Comparison of ENCODE assay signal across 8 cellular contexts in the genomic region with DNA sequence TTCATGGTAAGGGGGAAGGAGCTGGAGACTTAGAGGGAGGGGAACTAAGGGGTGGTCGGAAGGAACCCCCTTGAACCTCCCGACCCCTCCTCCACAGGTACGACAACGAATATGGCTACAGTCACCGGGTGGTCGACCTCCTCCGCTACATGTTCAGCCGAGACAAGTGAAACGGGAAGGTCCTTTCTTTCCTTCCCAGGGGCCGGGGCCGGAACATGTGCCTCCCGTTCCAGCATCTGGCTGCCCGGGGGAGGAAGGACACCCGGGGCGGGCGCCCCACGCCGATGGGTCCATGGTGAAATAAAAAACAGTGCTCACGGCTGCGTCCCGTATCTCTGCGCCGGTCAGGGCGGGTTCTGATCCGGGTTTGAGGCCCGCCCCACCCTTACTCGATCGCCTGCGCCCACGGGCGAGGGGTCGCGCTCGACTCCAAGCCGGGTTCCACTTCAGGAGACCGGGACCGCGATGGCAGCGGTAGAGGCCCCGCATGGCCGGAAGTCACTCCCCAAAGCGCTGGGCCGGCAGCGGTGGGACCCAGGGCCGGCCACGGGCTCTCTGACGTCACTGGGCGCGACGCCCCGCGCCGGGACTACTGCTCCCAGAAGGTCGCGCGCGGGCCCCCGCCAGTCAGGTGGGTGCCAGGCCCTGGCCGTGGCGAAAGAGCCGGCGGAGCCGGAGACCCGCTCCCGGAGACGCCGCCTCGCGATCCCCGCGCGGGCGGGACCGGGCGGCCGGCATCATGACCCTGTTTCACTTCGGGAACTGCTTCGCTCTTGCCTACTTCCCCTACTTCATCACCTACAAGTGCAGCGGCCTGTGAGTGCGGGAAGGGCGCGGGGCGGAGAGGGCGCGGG. TPM values are rescaled to one million over a fixed set of nuclear protein-coding genes. Genes with fewer than 3 reads are reported as not detected.
DNase-seq lines count a peak whose midpoint lies in the region; ATAC-seq and TF ChIP-seq lines count a peak whose summit lies in the region.

A gene with protein sequence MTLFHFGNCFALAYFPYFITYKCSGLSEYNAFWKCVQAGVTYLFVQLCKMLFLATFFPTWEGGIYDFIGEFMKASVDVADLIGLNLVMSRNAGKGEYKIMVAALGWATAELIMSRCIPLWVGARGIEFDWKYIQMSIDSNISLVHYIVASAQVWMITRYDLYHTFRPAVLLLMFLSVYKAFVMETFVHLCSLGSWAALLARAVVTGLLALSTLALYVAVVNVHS (plus strand): TSS at position 626 of the 854 bp plus-strand sequence. CDS start 114 bp downstream, at position 740.

- TF ChIP-seq CTCF in GM12875 (IDR thresholded peaks at IDR 0.05; ENCODE audit: borderline replicate concordance, insufficient read depth, low read depth, low read length): no peak
- peak in 1 of 4 experiments; percentile 37 for TF ChIP-seq CTCF in uterus (IDR thresholded peaks at IDR 0.05)

- ATAC-seq in HG02798 (IDR thresholded peaks at IDR 0.05; ENCODE audit: poor library complexity, unreplicated experiment): peak; percentile 84
- ATAC-seq in right cardiac atrium: peak; percentile 98

- intact Hi-C loops in T-helper 2 cell treated with Interferon-gamma antibody and Interleukin-4, amounts not matched to agents 100 ng/mL and 5 ng/mL, for 36 hours (cut with micrococcal nuclease): loop anchor here (2.0 to 5.0 kb wide), 5 partner anchors 102 to 276 kb away; partner anchors contain the start of genes COX6B1, KMT2B and USF2
- intact Hi-C loops in right cardiac atrium (cut with DNase I): no loop called here
- intact Hi-C loops in uterus (cut with DNase I; ENCODE audit: low total_unique reads): loop anchor here (10.0 kb wide), 1 partner anchor 170 kb away; the partner anchor contains the start of gene KMT2B

- H3K27ac ChIP-seq in right cardiac atrium (ENCODE audit: low read length) (peak within 1 kb of the TSS; percentile 65), rectal smooth muscle tissue (ENCODE audit: low read depth, low read length) (peak within 1 kb of the TSS; percentile 82), uterus (peak within 1 kb of the TSS; percentile 62 to 82)

- DNase-seq in NCI-H1694 treated with DMSO at 0.1 percent for 48 hours (lab: John Stamatoyannopoulos, UW) (peak; percentile 72), anterior cingulate cortex (lab: John Stamatoyannopoulos, UW) (peak; percentile 39 to 93 (median 83)), right cardiac atrium (peak; percentile 97 to 99 (median 98)), uterus (peak; percentile 91 to 93)

- no peaks in the 10 kb centered on the region for H3K27me3 ChIP-seq in right cardiac atrium (ENCODE audit: control insufficient read depth, insufficient read depth)
- no peaks in the 10 kb centered on the region for H3K27me3 ChIP-seq in rectal smooth muscle tissue (ENCODE audit: control insufficient read depth, insufficient read depth, low read length)
- H3K27me3 ChIP-seq in uterus: no peaks in the 10 kb centered on the region

- TF ChIP-seq POLR2A in uterus (IDR thresholded peaks at IDR 0.05): peak; percentile 27 to 62

- H3K4me1 ChIP-seq in right cardiac atrium (ENCODE audit: control insufficient read depth, insufficient read depth, low read length) (peaks cover 7% of the 10 kb centered on the region), rectal smooth muscle tissue (ENCODE audit: control insufficient read depth, insufficient read depth, low read length) (peaks cover 14% of the 10 kb centered on the region), uterus (peaks cover 0 to 15% of the 10 kb centered on the region in 2 donors)

- H3K4me3 ChIP-seq in GM12875 (ENCODE audit: low read depth, low read length) (peak within 1 kb of the TSS; percentile 77), right cardiac atrium (ENCODE audit: low read length) (peak within 1 kb of the TSS; percentile 87), rectal smooth muscle tissue (ENCODE audit: low read length) (peak within 1 kb of the TSS; percentile 92), uterus (peak within 1 kb of the TSS; percentile 66 to 77)

- peak within 1 kb of the TSS; percentile 80 for H3K9ac ChIP-seq in rectal smooth muscle tissue (ENCODE audit: low read length)

- peaks cover 7% of the 10 kb centered on the region for H3K36me3 ChIP-seq in rectal smooth muscle tissue (ENCODE audit: control insufficient read depth, insufficient read depth, low read length)
- H3K36me3 ChIP-seq in uterus: no peaks in the 10 kb centered on the region

- H3K9me3 ChIP-seq in right cardiac atrium (ENCODE audit: control insufficient read depth, low read length): no peaks in the 10 kb centered on the region
- no peaks in the 10 kb centered on the region for H3K9me3 ChIP-seq in uterus

- WGBS in right cardiac atrium: under 1% methylated on average over 85 of the region's 85 CpGs

RNA-seq across cellular contexts. Expression of the gene that starts here (rescaled TPM):
- total RNA-seq in T-helper 2 cell treated with Interferon-gamma antibody and Interleukin-4, amounts not matched to agents 100 ng/mL and 5 ng/mL, for 36 hours: 54.8 and 58.6 TPM in 2 replicates
- total RNA-seq in right cardiac atrium: 10 to 100 TPM; 77.3 to 94.8 (median 85.0) TPM
- polyA plus RNA-seq in right cardiac atrium: 140 TPM
- 100 to 1,000 TPM in 1 of 4 donors, 10 to 100 TPM in 3; 34.6 to 111 (median 50.0) TPM for total RNA-seq in uterus

Comparison
In these comparisons a context has a peak if more than half of its experiments do, and no peak if none do; other contexts are left out.
1. Peak in every context shown above with its lines: DNase-seq, ATAC-seq, H3K4me3 ChIP-seq and H3K27ac ChIP-seq.
2. intact Hi-C loops: an anchor here in T-helper 2 cell treated with Interferon-gamma antibody and Interleukin-4, amounts not matched to agents 100 ng/mL and 5 ng/mL, for 36 hours (2.0 to 5.0 kb wide) and uterus (10.0 kb wide); none called in right cardiac atrium.